ENCODE assay signal across 28 cellular contexts in the genomic region with DNA sequence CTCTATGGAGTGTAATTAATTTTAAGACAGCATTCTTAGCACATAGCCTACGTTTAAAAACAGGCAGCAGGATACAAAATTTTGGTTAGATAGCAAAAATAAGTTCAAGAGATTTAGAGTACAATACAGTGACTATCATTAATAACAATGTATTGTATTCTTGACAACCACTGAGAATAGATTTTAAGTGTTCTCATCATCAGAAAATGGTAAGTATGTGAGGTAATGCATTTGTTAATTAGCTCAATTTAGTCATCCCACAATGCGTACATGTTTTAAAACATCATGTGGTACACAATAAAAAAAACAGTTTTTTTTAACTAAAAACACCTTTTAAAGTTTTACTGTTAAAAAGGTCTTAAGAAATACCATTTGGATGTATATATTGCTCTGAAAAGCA.
"Had no signal": no experiment of that assay in that cellular context is flagged by ENCODE, and none has a peak within 500 bp of the region (broad histone marks: within the 10 kb centered on the region; RNA-seq: fewer than 3 reads in every experiment).

No MANE protein-coding gene starts in this region.

- H3K4me3 ChIP-seq: Peyer's patch, SJSA1 had no signal

- DNase-seq: activated CD4-positive, alpha-beta T cell treated with anti-CD3 and anti-CD28 coated beads, Interleukin-2, amount 10 ng/mL, durations not matched to agents 24 days and 14 days; activated CD4-positive, alpha-beta T cell treated with anti-CD3 and anti-CD28 coated beads, Interleukin-2, amount 50 U/mL, for 48 hours; activated CD4-positive, CD25-positive, alpha-beta regulatory T cell treated with anti-CD3 and anti-CD28 coated beads, Interleukin-2, amount 50 U/mL, for 72 hours; activated CD8-positive, alpha-beta memory T cell treated with anti-CD3 and anti-CD28 coated beads, Interleukin-2, amount 10 ng/mL, durations not matched to agents 7 days and 5 days; activated effector memory CD4-positive, alpha-beta T cell treated with Interleukin-2 at 50 U/mL for 16 hours; activated naive CD4-positive, alpha-beta T cell treated with anti-CD3 and anti-CD28 coated beads for 36 hours; activated T-cell treated with anti-CD3 and anti-CD28 coated beads, Interleukin-2, amount 50 U/mL, for 24 hours; amygdala; brain microvascular endothelial cell; cerebellar nuclear complex; Kasumi-1; NCI-H1105 treated with DMSO at 0.1 percent for 48 hours; NCI-H1436 treated with DMSO at 0.1 percent for 48 hours; NCI-H187; NCI-H345; NCI-H510A; NCI-H526 treated with DMSO at 0.1 percent for 48 hours; NCI-H82; NK-92 treated with Interleukin-12 subunit alpha and Interleukin-12 subunit beta, amount 100 ng/mL, for 24 hours; OCI-M1; Peyer's patch; SHP77; T-helper 17 cell; T-helper 9 cell had no signal

- H3K27me3 ChIP-seq: brain microvascular endothelial cell, Peyer's patch, SJSA1 had no signal

- H3K4me1 ChIP-seq: Peyer's patch had no signal

- ATAC-seq: activated CD8-positive, alpha-beta memory T cell treated with anti-CD3 and anti-CD28 coated beads, Interleukin-2, amount 10 ng/mL, durations not matched to agents 7 days and 5 days; T-helper 17 cell; WTC11 had no signal

- H3K27ac ChIP-seq: brain microvascular endothelial cell, Peyer's patch, RWPE1, SJSA1 had no signal

- H3K9me3 ChIP-seq: Peyer's patch, SJSA1 had no signal

- H3K36me3 ChIP-seq: brain microvascular endothelial cell, Peyer's patch, SJSA1 had no signal

- FAIRE-seq: colon had no signal
